ENCODE assay signal across 25 cellular contexts in genomic region chr10:78393094-78393493, GRCh38.
"Had no signal": no experiment of that assay in that cellular context is flagged by ENCODE, and none has a peak within 500 bp of the region (broad histone marks: within the 10 kb centered on the region; RNA-seq: fewer than 3 reads in every experiment).

No MANE protein-coding gene starts in this region.

- ATAC-seq: K562, Panc1, PC-3 had no signal

- H3K36me3 ChIP-seq: SJSA1 had no signal

- H3K27me3 ChIP-seq: SJSA1 had no signal

- H3K4me3 ChIP-seq: K562, SJSA1, SK-N-MC had no signal

- H3K27ac ChIP-seq: HL-60, KMS-11, RWPE1, SJSA1, SK-N-MC had no signal

- H3K9me3 ChIP-seq: SJSA1 had no signal

- DNase-seq: Kasumi-1; MV-4-11; NCI-H1048; NCI-H1105; NCI-H1417; NCI-H1436 treated with DMSO at 0.1 percent for 48 hours; NCI-H1694; NCI-H187 treated with DMSO at 0.1 percent for 48 hours; NCI-H2029 treated with DMSO at 0.1 percent for 48 hours; NCI-H2171 treated with DMSO at 0.1 percent for 48 hours; NCI-H345; NCI-H446 treated with DMSO at 0.1 percent for 48 hours; NCI-H510A treated with DMSO at 0.1 percent for 48 hours; NCI-H526; NCI-H748 treated with DMSO at 0.1 percent for 48 hours; NK-92 treated with Interleukin-12 subunit alpha and Interleukin-12 subunit beta, amount 100 ng/mL, for 24 hours; PC-3; SIG-M5 had no signal
